Comparison of ENCODE assay signal across 22 cellular contexts in genomic region chr3:178107804-178108203, GRCh38.
DNase-seq lines count a peak whose midpoint lies in the region; ATAC-seq, FAIRE-seq and TF ChIP-seq lines count a peak whose summit lies in the region.
"Had no signal": no experiment of that assay in that cellular context is flagged by ENCODE, and none has a peak within 500 bp of the region (broad histone marks: within the 10 kb centered on the region; RNA-seq: fewer than 3 reads in every experiment).

No MANE protein-coding gene starts in this region.

- ATAC-seq in foreskin keratinocyte (peak; percentile 85), upper lobe of left lung (ENCODE audit: low FRiP score in 2 of 2) (no peak)
- ATAC-seq: CD8-positive, alpha-beta T cell had no signal

- no peak overlapping the region for H2AFZ ChIP-seq in astrocyte (ENCODE audit: low read depth, low read length)

- no peaks in the 10 kb centered on the region for H3K36me3 Mint-ChIP-seq in activated naive CD4-positive, alpha-beta T cell treated with anti-CD3 and anti-CD28 coated beads, Interleukin-2, amount 50 U/mL, for 24 hours
- no peaks in the 10 kb centered on the region for H3K36me3 Mint-ChIP-seq in astrocyte (ENCODE audit: low read depth, unreplicated experiment)
- H3K36me3 Mint-ChIP-seq: CD4-positive, CD25-positive, alpha-beta regulatory T cell; CD8-positive, alpha-beta T cell had no signal

- H3K27me3 ChIP-seq in astrocyte (ENCODE audit: insufficient read depth, low read length) (no peaks in the 10 kb centered on the region), foreskin keratinocyte (no peaks in the 10 kb centered on the region), upper lobe of left lung (no peaks in the 10 kb centered on the region)
- H3K27me3 ChIP-seq: BLaER1 had no signal

- H3K4me1 ChIP-seq in astrocyte (ENCODE audit: insufficient read depth, low read length) (no peaks in the 10 kb centered on the region), foreskin keratinocyte (peaks cover 9% of the 10 kb centered on the region), upper lobe of left lung (no peaks in the 10 kb centered on the region)
- H3K4me1 ChIP-seq: BLaER1, Caco-2 had no signal

- no peaks in the 10 kb centered on the region for H3K27me3 Mint-ChIP-seq in activated naive CD4-positive, alpha-beta T cell treated with anti-CD3 and anti-CD28 coated beads, Interleukin-2, amount 50 U/mL, for 24 hours
- no peaks in the 10 kb centered on the region for H3K27me3 Mint-ChIP-seq in astrocyte (ENCODE audit: low read depth, unreplicated experiment)
- H3K27me3 Mint-ChIP-seq: CD4-positive, CD25-positive, alpha-beta regulatory T cell had no signal

- no peak for TF ChIP-seq POLR2A in upper lobe of left lung (IDR thresholded peaks at IDR 0.05)

- no peak for DNase-seq in activated naive CD4-positive, alpha-beta T cell treated with anti-CD3 and anti-CD28 coated beads, Interleukin-2, amount 50 U/mL, for 16 hours
- no peak for DNase-seq in astrocyte (ENCODE audit: low read depth)
- DNase-seq in foreskin keratinocyte: peak; percentile 32 to 51
- DNase-seq in upper lobe of left lung: no peak
- DNase-seq in NOMO-1 treated with DMSO at 0.1 percent for 48 hours (lab: John Stamatoyannopoulos, UW; ENCODE audit: unreplicated experiment): no peak
- no peak for DNase-seq in medulla oblongata (ENCODE audit: extremely low spot score)
- DNase-seq: Caco-2; CD4-positive, CD25-positive, alpha-beta regulatory T cell; CD8-positive, alpha-beta T cell; DMS153; DND-41; GOT3; H7; HCEC 1CT had no signal

- no peak overlapping the region for H3K4me3 Mint-ChIP-seq in activated naive CD4-positive, alpha-beta T cell treated with anti-CD3 and anti-CD28 coated beads, Interleukin-2, amount 50 U/mL, for 24 hours
- H3K4me3 Mint-ChIP-seq in astrocyte (ENCODE audit: unreplicated experiment): no peak overlapping the region
- H3K4me3 Mint-ChIP-seq: B cell; CD4-positive, CD25-positive, alpha-beta regulatory T cell; CD8-positive, alpha-beta T cell had no signal

- H3K79me2 ChIP-seq in astrocyte (ENCODE audit: insufficient read depth, low read length): no peaks in the 10 kb centered on the region

- H3K36me3 ChIP-seq in astrocyte (ENCODE audit: insufficient read depth, low read length) (no peaks in the 10 kb centered on the region), upper lobe of left lung (no peaks in the 10 kb centered on the region)
- H3K36me3 ChIP-seq: BLaER1 had no signal

- no peak for TF ChIP-seq EP300 in upper lobe of left lung (IDR thresholded peaks at IDR 0.05)

- WGBS in upper lobe of left lung, 2 donors: 90 to 96% methylated on average over 2 of the region's 2 CpGs

- H3K4me2 ChIP-seq in astrocyte (ENCODE audit: low read length): no peak overlapping the region
- H3K4me2 ChIP-seq: BLaER1 had no signal

- no peaks in the 10 kb centered on the region for H4K20me1 ChIP-seq in astrocyte (ENCODE audit: insufficient read depth, low read length)
- H4K20me1 ChIP-seq: BLaER1 had no signal

- H3K4me1 Mint-ChIP-seq in activated naive CD4-positive, alpha-beta T cell treated with anti-CD3 and anti-CD28 coated beads, Interleukin-2, amount 50 U/mL, for 24 hours: no peaks in the 10 kb centered on the region
- H3K4me1 Mint-ChIP-seq in astrocyte (ENCODE audit: low read depth, unreplicated experiment): no peaks in the 10 kb centered on the region
- H3K4me1 Mint-ChIP-seq: B cell; CD4-positive, CD25-positive, alpha-beta regulatory T cell had no signal

- peak; percentile 67 for FAIRE-seq in astrocyte (lab: Jason Lieb, UNC)
- FAIRE-seq: A204.1, G401.6, GM12892 had no signal

- no peak for TF ChIP-seq CTCF in astrocyte (IDR thresholded peaks at IDR 0.05; ENCODE audit: insufficient read depth, low read depth, low read length)
- no peak for TF ChIP-seq CTCF in foreskin keratinocyte (conservative IDR thresholded peaks at IDR 0.05)
- no peak for TF ChIP-seq CTCF in upper lobe of left lung (IDR thresholded peaks at IDR 0.05)

- H3K4me3 ChIP-seq in astrocyte (ENCODE audit: insufficient read depth, low read depth, low read length) (no peak overlapping the region), upper lobe of left lung (no peak overlapping the region)
- H3K4me3 ChIP-seq: BLaER1 had no signal

- no peaks in the 10 kb centered on the region for H3K9me3 Mint-ChIP-seq in activated naive CD4-positive, alpha-beta T cell treated with anti-CD3 and anti-CD28 coated beads, Interleukin-2, amount 50 U/mL, for 24 hours
- no peaks in the 10 kb centered on the region for H3K9me3 Mint-ChIP-seq in astrocyte (ENCODE audit: unreplicated experiment)
- H3K9me3 Mint-ChIP-seq: CD8-positive, alpha-beta T cell had no signal

- peak overlapping the region; percentile 31 for H3K27ac Mint-ChIP-seq in activated naive CD4-positive, alpha-beta T cell treated with anti-CD3 and anti-CD28 coated beads, Interleukin-2, amount 50 U/mL, for 24 hours
- H3K27ac Mint-ChIP-seq in astrocyte (ENCODE audit: unreplicated experiment): no peak overlapping the region
- H3K27ac Mint-ChIP-seq: B cell; CD4-positive, CD25-positive, alpha-beta regulatory T cell; CD8-positive, alpha-beta T cell had no signal

- H3K27ac ChIP-seq in astrocyte (ENCODE audit: low read depth, low read length) (no peak overlapping the region), foreskin keratinocyte (no peak overlapping the region), upper lobe of left lung (no peak overlapping the region)
- H3K27ac ChIP-seq: 22Rv1, BLaER1, C4-2B had no signal

- H3K9me3 ChIP-seq in astrocyte (ENCODE audit: insufficient read depth, low read depth, low read length): no peaks in the 10 kb centered on the region
- no peaks in the 10 kb centered on the region for H3K9me3 ChIP-seq in upper lobe of left lung
- H3K9me3 ChIP-seq: BLaER1, Caco-2 had no signal

- no peak overlapping the region for H3K9ac ChIP-seq in astrocyte (ENCODE audit: low read length)
- H3K9ac ChIP-seq: BLaER1 had no signal

Comparison
In these comparisons a context has a peak if more than half of its experiments do, and no peak if none do; other contexts are left out.
1. DNase-seq: peak in foreskin keratinocyte (2 of 2); none in activated naive CD4-positive, alpha-beta T cell treated with anti-CD3 and anti-CD28 coated beads, Interleukin-2, amount 50 U/mL, for 16 hours (single experiment), astrocyte (single experiment), upper lobe of left lung (0 of 2), NOMO-1 treated with DMSO at 0.1 percent for 48 hours (single experiment) and medulla oblongata (single experiment).